In genomic region chr20:16518068-16518783, GRCh38 we compare ENCODE assay signal across 8 cellular contexts. TPM values are rescaled to one million over a fixed set of nuclear protein-coding genes. Genes with fewer than 3 reads are reported as not detected.
DNase-seq lines count a peak whose midpoint lies in the region; ATAC-seq and TF ChIP-seq lines count a peak whose summit lies in the region.

No MANE protein-coding gene starts in this region.

- CTCF ChIA-PET in activated CD8-positive, alpha-beta T cell treated with anti-CD3 and anti-CD28 coated beads for 36 hours (lab: Charles Lee), result interaction anchor here (1.4 kb wide), 2 partner anchors 51 to 210 kb away, joined by 3 read pairs; no protein-coding TSS in a partner anchor

- H3K27me3 ChIP-seq in CD4-positive, CD25-positive, alpha-beta regulatory T cell (ENCODE audit: control insufficient read depth, insufficient read depth, low read length), result no peaks in the 10 kb centered on the region
- H3K27me3 ChIP-seq in right atrium auricular region (no peaks in the 10 kb centered on the region), spleen (replicated peaks in 1 of 7) (no peaks in the 10 kb centered on the region)

- no peaks in the 10 kb centered on the region for H3K36me3 ChIP-seq in CD4-positive, CD25-positive, alpha-beta regulatory T cell (ENCODE audit: control insufficient read depth, insufficient read depth, low read length)
- H3K36me3 ChIP-seq in right atrium auricular region (no peaks in the 10 kb centered on the region), spleen (peaks cover 0 to 15% (median 0%) of the 10 kb centered on the region in 6 donors)

- WGBS in spleen, 5 donors, result 88 to 96% (median 91%) methylated on average over 11 to 12 of the region's 12 CpGs

- peak in 2 of 3 donors; percentile 8 to 40 for DNase-seq in CD4-positive, CD25-positive, alpha-beta regulatory T cell
- DNase-seq in GM19238 (ENCODE audit: insufficient read length, low spot score) (peak; percentile 19), NCI-H2107 (lab: John Stamatoyannopoulos, UW) (peak; percentile 2), right atrium auricular region (ENCODE audit: low spot score) (no peak), spleen (no peak)
- DNase-seq in activated CD8-positive, alpha-beta T cell treated with anti-CD3 and anti-CD28 coated beads for 36 hours, result peak; percentile 30

- no peaks in the 10 kb centered on the region for H3K27me3 Mint-ChIP-seq in CD4-positive, CD25-positive, alpha-beta regulatory T cell
- H3K27me3 Mint-ChIP-seq in activated CD8-positive, alpha-beta T cell treated with anti-CD3 and anti-CD28 coated beads for 36 hours, result no peaks in the 10 kb centered on the region

- no peaks in the 10 kb centered on the region for H3K4me1 ChIP-seq in CD4-positive, CD25-positive, alpha-beta regulatory T cell (ENCODE audit: control insufficient read depth, insufficient read depth, low read length, poor library complexity, severe bottlenecking)
- no peaks in the 10 kb centered on the region for H3K4me1 ChIP-seq in right atrium auricular region
- H3K4me1 ChIP-seq in spleen, result peaks cover 0 to 20% (median 5%) of the 10 kb centered on the region in 6 donors

- H3K4me1 Mint-ChIP-seq in CD4-positive, CD25-positive, alpha-beta regulatory T cell, result peaks cover 0 to 4% (median under 1%) of the 10 kb centered on the region in 4 donors
- H3K4me1 Mint-ChIP-seq in activated CD8-positive, alpha-beta T cell treated with anti-CD3 and anti-CD28 coated beads for 36 hours (ENCODE audit: low read depth), result no peaks in the 10 kb centered on the region

- H3K36me3 Mint-ChIP-seq in CD4-positive, CD25-positive, alpha-beta regulatory T cell, result peaks cover 24% of the 10 kb centered on the region
- no peaks in the 10 kb centered on the region for H3K36me3 Mint-ChIP-seq in activated CD8-positive, alpha-beta T cell treated with anti-CD3 and anti-CD28 coated beads for 36 hours (ENCODE audit: low read depth)

- H3K9me3 Mint-ChIP-seq in CD4-positive, CD25-positive, alpha-beta regulatory T cell, result peaks cover 0 to 7% (median 0%) of the 10 kb centered on the region in 7 donors
- H3K9me3 Mint-ChIP-seq in activated CD8-positive, alpha-beta T cell treated with anti-CD3 and anti-CD28 coated beads for 36 hours, result no peaks in the 10 kb centered on the region

- POLR2A ChIA-PET in activated CD8-positive, alpha-beta T cell treated with anti-CD3 and anti-CD28 coated beads for 36 hours (lab: Charles Lee), result no interaction called here

- H3K4me3 Mint-ChIP-seq in CD4-positive, CD25-positive, alpha-beta regulatory T cell, result no peak overlapping the region
- no peak overlapping the region for H3K4me3 Mint-ChIP-seq in activated CD8-positive, alpha-beta T cell treated with anti-CD3 and anti-CD28 coated beads for 36 hours

- H3K9me3 ChIP-seq in CD4-positive, CD25-positive, alpha-beta regulatory T cell (ENCODE audit: control insufficient read depth in 2 of 2, low read length in 2 of 2), result no peaks in the 10 kb centered on the region
- H3K9me3 ChIP-seq in right atrium auricular region (no peaks in the 10 kb centered on the region), spleen (no peaks in the 10 kb centered on the region)

- no peak overlapping the region for H3K4me3 ChIP-seq in CD4-positive, CD25-positive, alpha-beta regulatory T cell (ENCODE audit: low read depth, low read length)
- no peak overlapping the region for H3K4me3 ChIP-seq in right atrium auricular region
- no peak overlapping the region for H3K4me3 ChIP-seq in spleen

- no peak overlapping the region for H3K27ac ChIP-seq in CD4-positive, CD25-positive, alpha-beta regulatory T cell (ENCODE audit: insufficient read depth, low read length, poor library complexity, severe bottlenecking)
- H3K27ac ChIP-seq in right atrium auricular region (no peak overlapping the region), spleen (no peak overlapping the region)

- peak; percentile 56 for TF ChIP-seq CTCF in activated CD8-positive, alpha-beta T cell treated with anti-CD3 and anti-CD28 coated beads for 36 hours (IDR thresholded peaks at IDR 0.05)
- TF ChIP-seq CTCF in right atrium auricular region (IDR thresholded peaks at IDR 0.05) (peak; percentile 48 to 73), spleen (IDR thresholded peaks at IDR 0.05 in 8 of 11, conservative IDR thresholded peaks at IDR 0.05 in 3 of 11) (peak in 10 of 11 experiments; percentile 22 to 69 (median 52))

- H3K27ac Mint-ChIP-seq in CD4-positive, CD25-positive, alpha-beta regulatory T cell, result peak overlapping the region in 1 of 3 donors; percentile 83
- H3K27ac Mint-ChIP-seq in activated CD8-positive, alpha-beta T cell treated with anti-CD3 and anti-CD28 coated beads for 36 hours, result no peak overlapping the region

- ATAC-seq in CD4-positive, CD25-positive, alpha-beta regulatory T cell (ENCODE audit: low read depth in 2 of 2), result no peak
- no peak for ATAC-seq in activated CD8-positive, alpha-beta T cell treated with anti-CD3 and anti-CD28 coated beads for 36 hours
- ATAC-seq in GM19023 (IDR thresholded peaks at IDR 0.05; ENCODE audit: unreplicated experiment) (no peak), GM21390 (IDR thresholded peaks at IDR 0.05; ENCODE audit: unreplicated experiment) (no peak)

- no peak for TF ChIP-seq POLR2A in spleen (IDR thresholded peaks at IDR 0.05)

- intact Hi-C loops in activated CD8-positive, alpha-beta T cell treated with anti-CD3 and anti-CD28 coated beads for 36 hours (cut with micrococcal nuclease), result loop anchor here (5.0 kb wide), 1 partner anchor 244 kb away; no protein-coding TSS in a partner anchor
- intact Hi-C loops in spleen (cut with DNase I; ENCODE audit: low total_unique reads), result no loop called here

RNA-seq across cellular contexts. Expression of gene KIF16B, which starts 55.0 kb away (rescaled TPM):
- 5.2 TPM for total RNA-seq in CD4-positive, CD25-positive, alpha-beta regulatory T cell
- 1 to 10 TPM; 3.1 to 4.9 (median 4.2) TPM for polyA plus RNA-seq in CD4-positive, CD25-positive, alpha-beta regulatory T cell
- 1 to 10 TPM; 3.5 to 4.2 TPM for total RNA-seq in activated CD8-positive, alpha-beta T cell treated with anti-CD3 and anti-CD28 coated beads for 36 hours
- total RNA-seq in right atrium auricular region, result 10 to 100 TPM; 11.2 to 23.0 TPM
- 10 to 100 TPM; 14.6 to 30.1 (median 22.1) TPM for total RNA-seq in spleen
- 1 to 10 TPM; 3.0 to 4.9 (median 3.7) TPM for polyA plus RNA-seq in spleen

Comparison
In these comparisons a context has a peak if more than half of its experiments do, and no peak if none do; other contexts are left out.
1. DNase-seq: peak in CD4-positive, CD25-positive, alpha-beta regulatory T cell (2 of 3), GM19238 (single experiment), NCI-H2107 (single experiment) and activated CD8-positive, alpha-beta T cell treated with anti-CD3 and anti-CD28 coated beads for 36 hours (single experiment); none in right atrium auricular region (single experiment) and spleen (single experiment).
2. Peak in every context shown above with its lines, with median percentiles within 50 percentile points of each other: CTCF ChIP-seq.